ENCODE assay signal across 8 cellular contexts in genomic region chr22:19122143-19122751, GRCh38. TPM values are rescaled to one million over a fixed set of nuclear protein-coding genes. Genes with fewer than 3 reads are reported as not detected.
DNase-seq lines count a peak whose midpoint lies in the region; ATAC-seq and TF ChIP-seq lines count a peak whose summit lies in the region.

A gene with protein sequence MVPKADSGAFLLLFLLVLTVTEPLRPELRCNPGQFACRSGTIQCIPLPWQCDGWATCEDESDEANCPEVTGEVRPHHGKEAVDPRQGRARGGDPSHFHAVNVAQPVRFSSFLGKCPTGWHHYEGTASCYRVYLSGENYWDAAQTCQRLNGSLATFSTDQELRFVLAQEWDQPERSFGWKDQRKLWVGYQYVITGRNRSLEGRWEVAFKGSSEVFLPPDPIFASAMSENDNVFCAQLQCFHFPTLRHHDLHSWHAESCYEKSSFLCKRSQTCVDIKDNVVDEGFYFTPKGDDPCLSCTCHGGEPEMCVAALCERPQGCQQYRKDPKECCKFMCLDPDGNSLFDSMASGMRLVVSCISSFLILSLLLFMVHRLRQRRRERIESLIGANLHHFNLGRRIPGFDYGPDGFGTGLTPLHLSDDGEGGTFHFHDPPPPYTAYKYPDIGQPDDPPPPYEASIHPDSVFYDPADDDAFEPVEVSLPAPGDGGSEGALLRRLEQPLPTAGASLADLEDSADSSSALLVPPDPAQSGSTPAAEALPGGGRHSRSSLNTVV (minus strand): TSS chr22:19122412. CDS start chr22:19122206, 206 bp downstream.

- WGBS in right lobe of liver (ENCODE audit: insufficient coverage, low coverage, low lambda C conversion rate, missing lambda C conversion rate) = 0% methylated on average over 8 of the region's 67 CpGs

- ATAC-seq in GM19438 (IDR thresholded peaks at IDR 0.05; ENCODE audit: low read depth, unreplicated experiment) (peak; percentile 80), right lobe of liver (peak; percentile 90 to 96 (median 95))

- POLR2A ChIA-PET in activated CD4-positive, alpha-beta memory T cell treated with anti-CD3 and anti-CD28 coated beads for 36 hours (lab: Charles Lee) = interaction anchor here (0.9 to 1.5 kb wide), 3 partner anchors 11 to 22 kb away, joined by 4 to 5 read pairs (median 4); partner anchors contain the start of gene ESS2

- peaks cover 1 to 7% (median 5%) of the 10 kb centered on the region in 3 donors for H3K27me3 Mint-ChIP-seq in CD14-positive monocyte (ENCODE audit: low read depth in 3 of 3)
- no peaks in the 10 kb centered on the region for H3K27me3 Mint-ChIP-seq in activated CD4-positive, alpha-beta memory T cell treated with anti-CD3 and anti-CD28 coated beads for 36 hours

- DNase-seq in CD14-positive monocyte (ENCODE audit: low spot score) (peak; percentile 97), HK-2 (ENCODE audit: unreplicated experiment) (peak; percentile 93), NCI-H82 treated with DMSO at 0.1 percent for 48 hours (lab: John Stamatoyannopoulos, UW; ENCODE audit: unreplicated experiment) (peak; percentile 71), dermis microvascular lymphatic vessel endothelial cell (ENCODE audit: low read depth in 2 of 2) (peak; percentile 89 to 97), right lobe of liver (peak; percentile 99)
- DNase-seq in activated CD4-positive, alpha-beta memory T cell treated with anti-CD3 and anti-CD28 coated beads for 36 hours = peak; percentile 98
- DNase-seq in stimulated activated CD4-positive, alpha-beta T cell treated with anti-CD3 and anti-CD28 coated beads, Interleukin-4, amount 100 ng/mL, for 24 hours = peak; percentile 96

- CTCF ChIA-PET in activated CD4-positive, alpha-beta memory T cell treated with anti-CD3 and anti-CD28 coated beads for 36 hours (lab: Charles Lee) = interaction anchor here (1.1 to 1.6 kb wide), 2 partner anchors 12 to 22 kb away, joined by 3 to 9 read pairs; partner anchors contain the start of gene ESS2

- H3K9me3 Mint-ChIP-seq in CD14-positive monocyte = peaks cover 0 to 3% (median 0%) of the 10 kb centered on the region in 7 donors
- no peaks in the 10 kb centered on the region for H3K9me3 Mint-ChIP-seq in activated CD4-positive, alpha-beta memory T cell treated with anti-CD3 and anti-CD28 coated beads for 36 hours

- peak within 1 kb of the TSS; percentile 70 to 97 (median 93) for H3K27ac ChIP-seq in right lobe of liver

- TF ChIP-seq POLR2A in right lobe of liver (IDR thresholded peaks at IDR 0.05) = peak; percentile 78

- peak within 1 kb of the TSS; percentile 90 to 95 for H3K4me3 Mint-ChIP-seq in CD14-positive monocyte
- H3K4me3 Mint-ChIP-seq in activated CD4-positive, alpha-beta memory T cell treated with anti-CD3 and anti-CD28 coated beads for 36 hours = peak within 1 kb of the TSS; percentile 88

- H3K36me3 Mint-ChIP-seq in CD14-positive monocyte = peaks cover 6 to 31% of the 10 kb centered on the region in 2 donors
- peaks cover 2% of the 10 kb centered on the region for H3K36me3 Mint-ChIP-seq in activated CD4-positive, alpha-beta memory T cell treated with anti-CD3 and anti-CD28 coated beads for 36 hours

- TF ChIP-seq CTCF in CD14-positive monocyte (IDR thresholded peaks at IDR 0.05) (no peak), right lobe of liver (IDR thresholded peaks at IDR 0.05) (no peak)

- peak within 1 kb of the TSS; percentile 55 to 99 (median 99) for H3K4me3 ChIP-seq in right lobe of liver

- H3K27ac Mint-ChIP-seq in CD14-positive monocyte = peak within 1 kb of the TSS; percentile 76 to 97 (median 92)
- H3K27ac Mint-ChIP-seq in activated CD4-positive, alpha-beta memory T cell treated with anti-CD3 and anti-CD28 coated beads for 36 hours = peak within 1 kb of the TSS; percentile 58

- H3K9me3 ChIP-seq in right lobe of liver = no peaks in the 10 kb centered on the region

- peaks cover 0 to 21% (median 4%) of the 10 kb centered on the region in 4 donors for H3K4me1 ChIP-seq in right lobe of liver

- no peaks in the 10 kb centered on the region for H3K36me3 ChIP-seq in right lobe of liver

- H3K27me3 ChIP-seq in right lobe of liver = no peaks in the 10 kb centered on the region

- intact Hi-C loops in CD14-positive monocyte (cut with micrococcal nuclease) = loop anchor here (1.0 to 5.0 kb wide), 5 partner anchors 13 to 171 kb away; partner anchors contain the start of genes CLTCL1 (in 1 of the 2) and ESS2 (in 1 of the 2)
- intact Hi-C loops in activated CD4-positive, alpha-beta memory T cell treated with anti-CD3 and anti-CD28 coated beads for 36 hours (cut with micrococcal nuclease) = loop anchor here (1.0 to 2.0 kb wide), 4 partner anchors 13 to 310 kb away; partner anchors contain the start of genes ESS2, MRPL40 and SLC25A1
- intact Hi-C loops in right lobe of liver (cut with DNase I) = no loop called here

- H3K4me1 Mint-ChIP-seq in CD14-positive monocyte = peaks cover 50% of the 10 kb centered on the region
- H3K4me1 Mint-ChIP-seq in activated CD4-positive, alpha-beta memory T cell treated with anti-CD3 and anti-CD28 coated beads for 36 hours (ENCODE audit: low read depth) = peaks cover 45% of the 10 kb centered on the region

RNA-seq across cellular contexts. Expression of the gene that starts here (rescaled TPM):
- polyA plus RNA-seq in CD14-positive monocyte = 10 to 100 TPM; 28.9 to 37.0 TPM
- 10 to 100 TPM; 17.4 to 17.6 TPM for total RNA-seq in activated CD4-positive, alpha-beta memory T cell treated with anti-CD3 and anti-CD28 coated beads for 36 hours
- total RNA-seq in dermis microvascular lymphatic vessel endothelial cell = 30.2 and 43.7 TPM in 2 replicates
- 10 to 100 TPM; 19.8 to 31.7 (median 24.7) TPM for total RNA-seq in right lobe of liver

Comparison
In these comparisons a context has a peak if more than half of its experiments do, and no peak if none do; other contexts are left out.
1. Peak in every context shown above with its lines: DNase-seq, ATAC-seq, H3K4me3 ChIP-seq and H3K27ac ChIP-seq.
2. intact Hi-C loops: an anchor here in CD14-positive monocyte (1.0 to 5.0 kb wide) and activated CD4-positive, alpha-beta memory T cell treated with anti-CD3 and anti-CD28 coated beads for 36 hours (1.0 to 2.0 kb wide); none called in right lobe of liver.